8 cellular contexts compared by ENCODE assay signal in the genomic region with DNA sequence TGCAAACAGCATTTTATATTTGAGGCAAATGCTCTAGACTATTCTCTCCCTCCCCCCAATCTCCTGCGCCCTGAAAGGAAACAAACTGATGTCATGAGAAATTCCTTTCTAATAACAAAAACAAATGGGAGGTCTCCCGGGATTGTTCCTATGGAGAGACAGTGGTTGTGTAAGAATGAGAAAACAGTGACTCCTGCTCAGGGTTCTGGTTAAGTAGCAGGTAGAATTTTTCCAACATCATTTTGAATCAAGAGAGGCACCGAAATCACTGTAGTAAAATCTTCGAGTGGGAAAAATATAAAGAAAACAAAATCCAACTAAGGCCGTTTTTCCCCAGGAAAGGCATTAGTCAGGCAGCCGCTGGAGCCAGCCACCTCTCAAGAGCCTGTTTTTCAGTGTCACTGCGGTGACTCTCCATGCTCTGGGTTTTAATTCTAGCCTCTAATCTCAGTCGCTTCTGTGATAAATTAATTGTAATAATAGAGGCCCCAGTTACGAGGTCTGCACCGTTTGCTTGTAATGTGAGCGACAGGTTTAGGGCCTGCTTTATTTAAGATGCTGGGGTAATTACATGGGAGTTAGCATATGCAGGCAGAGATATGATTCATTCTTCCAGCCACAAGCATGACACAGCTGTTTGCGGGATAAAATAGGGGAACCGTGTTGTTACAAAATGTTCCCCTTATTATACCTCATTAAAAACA.
DNase-seq lines count a peak whose midpoint lies in the region; ATAC-seq and TF ChIP-seq lines count a peak whose summit lies in the region.

No MANE protein-coding gene starts in this region.

- in situ Hi-C loops in Caki2 (cut with HindIII; ENCODE audit: low pct_unique_long_range_greater_than_20kb, low sequenced_read_pairs) (no loop called here), mammary epithelial cell (cut with MboI; ENCODE audit: low sequenced_read_pairs in 2 of 2) (no loop called here)

- H4K20me1 ChIP-seq in mammary epithelial cell (ENCODE audit: insufficient read depth, low read length) = no peaks in the 10 kb centered on the region

- H3K9me3 Mint-ChIP-seq in activated T-helper 1 cell treated with anti-CD3 and anti-CD28 coated beads, Interleukin-12 subunit alpha, Interleukin-12 subunit beta, Interleukin-2, Interleukin-4 antibody, amounts not matched to agents 30 ng/mL and 10 ng/mL and 1 ng/mL, durations not matched to agents 14 hours and 24 hours and 36 hours = no peaks in the 10 kb centered on the region
- H3K9me3 Mint-ChIP-seq in CD8-positive, alpha-beta memory T cell = peaks cover 0 to 4% (median 0%) of the 10 kb centered on the region in 5 donors

- H3K4me1 Mint-ChIP-seq in activated T-helper 1 cell treated with anti-CD3 and anti-CD28 coated beads, Interleukin-12 subunit alpha, Interleukin-12 subunit beta, Interleukin-2, Interleukin-4 antibody, amounts not matched to agents 30 ng/mL and 10 ng/mL and 1 ng/mL, durations not matched to agents 14 hours and 24 hours and 36 hours (ENCODE audit: low read depth) = no peaks in the 10 kb centered on the region
- no peaks in the 10 kb centered on the region for H3K4me1 Mint-ChIP-seq in CD8-positive, alpha-beta memory T cell

- no peak overlapping the region for H3K27ac ChIP-seq in mammary epithelial cell (ENCODE audit: insufficient read depth, low read depth, low read length)
- H3K27ac ChIP-seq in CD8-positive, alpha-beta memory T cell (ENCODE audit: low read depth, low read length) = no peak overlapping the region

- no peaks in the 10 kb centered on the region for H3K27me3 ChIP-seq in mammary epithelial cell (ENCODE audit: insufficient read depth, low read length)
- H3K27me3 ChIP-seq in CD8-positive, alpha-beta memory T cell (ENCODE audit: insufficient read depth, low read length, poor library complexity, severe bottlenecking) = peaks cover 8% of the 10 kb centered on the region

- H3K27ac Mint-ChIP-seq in activated T-helper 1 cell treated with anti-CD3 and anti-CD28 coated beads, Interleukin-12 subunit alpha, Interleukin-12 subunit beta, Interleukin-2, Interleukin-4 antibody, amounts not matched to agents 30 ng/mL and 10 ng/mL and 1 ng/mL, durations not matched to agents 14 hours and 24 hours and 36 hours = no peak overlapping the region
- no peak overlapping the region for H3K27ac Mint-ChIP-seq in CD8-positive, alpha-beta memory T cell

- no peak for TF ChIP-seq CTCF in mammary epithelial cell (conservative IDR thresholded peaks at IDR 0.05 in 1 of 2, IDR thresholded peaks at IDR 0.05 in 1 of 2; ENCODE audit: extremely low read depth in 1 of 2, insufficient read depth in 1 of 2, low read depth in 1 of 2, low read length in 2 of 2)

- H2AFZ ChIP-seq in mammary epithelial cell (ENCODE audit: low read depth, low read length) = no peak overlapping the region

- intact Hi-C loops in mammary epithelial cell (cut with micrococcal nuclease) = no loop called here
- intact Hi-C loops in activated T-helper 1 cell treated with anti-CD3 and anti-CD28 coated beads, Interleukin-12 subunit alpha, Interleukin-12 subunit beta, Interleukin-2, Interleukin-4 antibody, amounts not matched to agents 30 ng/mL and 10 ng/mL and 1 ng/mL, durations not matched to agents 14 hours and 24 hours and 36 hours (cut with micrococcal nuclease) = no loop called here

- no peak for ATAC-seq in GM21381 (IDR thresholded peaks at IDR 0.05; ENCODE audit: unreplicated experiment)

- H3K4me3 Mint-ChIP-seq in activated T-helper 1 cell treated with anti-CD3 and anti-CD28 coated beads, Interleukin-12 subunit alpha, Interleukin-12 subunit beta, Interleukin-2, Interleukin-4 antibody, amounts not matched to agents 30 ng/mL and 10 ng/mL and 1 ng/mL, durations not matched to agents 14 hours and 24 hours and 36 hours = no peak overlapping the region
- no peak overlapping the region for H3K4me3 Mint-ChIP-seq in CD8-positive, alpha-beta memory T cell

- H3K4me3 ChIP-seq in mammary epithelial cell (replicated peaks in 1 of 3; ENCODE audit: insufficient read depth in 1 of 3, low read depth in 2 of 3, low read length in 3 of 3) = no peak overlapping the region
- H3K4me3 ChIP-seq in CD8-positive, alpha-beta memory T cell (ENCODE audit: low read length) = no peak overlapping the region

- no peaks in the 10 kb centered on the region for H3K79me2 ChIP-seq in mammary epithelial cell (ENCODE audit: insufficient read depth, low read length)

- no peak overlapping the region for H3K4me2 ChIP-seq in mammary epithelial cell (ENCODE audit: insufficient read depth, low read depth, low read length)

- no TSS peak for BruUV-seq in mammary epithelial cell (replicated peaks; lab: Mats Ljungman, UMichigan)

- POLR2A ChIA-PET in CD8-positive, alpha-beta memory T cell (lab: Charles Lee) = no interaction called here

- 76% methylated on average over 10 of the region's 13 CpGs for WGBS in mammary epithelial cell (ENCODE audit: low coverage, missing lambda C conversion rate)

- DNase-seq in Caki2 (ENCODE audit: low read depth) (peak; percentile 66), NCI-H146 (lab: John Stamatoyannopoulos, UW) (peak; percentile 60), mammary epithelial cell (peak; percentile 69), myocyte (ENCODE audit: low read depth) (peak; percentile 93)
- DNase-seq in stimulated activated naive CD4-positive, alpha-beta T cell (lab: John Stamatoyannopoulos, UW) = no peak
- DNase-seq in activated T-helper 1 cell treated with anti-CD3 and anti-CD28 coated beads, Interleukin-12 subunit alpha, Interleukin-12 subunit beta, Interleukin-2, Interleukin-4 antibody, amounts not matched to agents 30 ng/mL and 10 ng/mL and 1 ng/mL, durations not matched to agents 14 hours and 24 hours and 36 hours (ENCODE audit: low spot score) = no peak
- DNase-seq in CD8-positive, alpha-beta memory T cell = no peak

- CTCF ChIA-PET in mammary epithelial cell (lab: Charles Lee; ENCODE audit: low non-redundant PET) = no interaction called here
- CTCF ChIA-PET in CD8-positive, alpha-beta memory T cell (lab: Charles Lee) = no interaction called here

- no peaks in the 10 kb centered on the region for H3K9me3 ChIP-seq in mammary epithelial cell (replicated peaks; ENCODE audit: insufficient read depth, low read length)
- H3K9me3 ChIP-seq in CD8-positive, alpha-beta memory T cell (ENCODE audit: low read length) = no peaks in the 10 kb centered on the region

- H3K9ac ChIP-seq in mammary epithelial cell (ENCODE audit: insufficient read depth, low read length) = no peak overlapping the region

- no peaks in the 10 kb centered on the region for H3K36me3 Mint-ChIP-seq in activated T-helper 1 cell treated with anti-CD3 and anti-CD28 coated beads, Interleukin-12 subunit alpha, Interleukin-12 subunit beta, Interleukin-2, Interleukin-4 antibody, amounts not matched to agents 30 ng/mL and 10 ng/mL and 1 ng/mL, durations not matched to agents 14 hours and 24 hours and 36 hours (ENCODE audit: low read depth)
- H3K36me3 Mint-ChIP-seq in CD8-positive, alpha-beta memory T cell = no peaks in the 10 kb centered on the region

- no peaks in the 10 kb centered on the region for H3K36me3 ChIP-seq in mammary epithelial cell (ENCODE audit: insufficient read depth, low read length)
- no peaks in the 10 kb centered on the region for H3K36me3 ChIP-seq in CD8-positive, alpha-beta memory T cell (ENCODE audit: insufficient read depth, low read length)

- H3K27me3 Mint-ChIP-seq in activated T-helper 1 cell treated with anti-CD3 and anti-CD28 coated beads, Interleukin-12 subunit alpha, Interleukin-12 subunit beta, Interleukin-2, Interleukin-4 antibody, amounts not matched to agents 30 ng/mL and 10 ng/mL and 1 ng/mL, durations not matched to agents 14 hours and 24 hours and 36 hours (ENCODE audit: insufficient read depth) = peaks cover 13% of the 10 kb centered on the region
- H3K27me3 Mint-ChIP-seq in CD8-positive, alpha-beta memory T cell = peaks cover 16 to 42% of the 10 kb centered on the region in 2 donors

- dilution Hi-C loops in mammary epithelial cell (cut with HindIII; ENCODE audit: low sequenced_read_pairs) = loop anchor here (5.0 kb wide), 1 partner anchor 97 kb away; no protein-coding TSS in a partner anchor

- H3K4me1 ChIP-seq in mammary epithelial cell (ENCODE audit: insufficient read depth, low read length) = peaks cover 21% of the 10 kb centered on the region
- H3K4me1 ChIP-seq in CD8-positive, alpha-beta memory T cell (ENCODE audit: insufficient read depth, low read length) = no peaks in the 10 kb centered on the region

Comparison
In these comparisons a context has a peak if more than half of its experiments do, and no peak if none do; other contexts are left out.
1. DNase-seq: peak in Caki2 (single experiment), NCI-H146 (single experiment), mammary epithelial cell (single experiment) and myocyte (single experiment); none in stimulated activated naive CD4-positive, alpha-beta T cell (0 of 6), activated T-helper 1 cell treated with anti-CD3 and anti-CD28 coated beads, Interleukin-12 subunit alpha, Interleukin-12 subunit beta, Interleukin-2, Interleukin-4 antibody, amounts not matched to agents 30 ng/mL and 10 ng/mL and 1 ng/mL, durations not matched to agents 14 hours and 24 hours and 36 hours (single experiment) and CD8-positive, alpha-beta memory T cell (0 of 5).